16 cellular contexts compared by ENCODE assay signal in genomic region chr2:217900780-217901360, GRCh38.
DNase-seq lines count a peak whose midpoint lies in the region; ATAC-seq and TF ChIP-seq lines count a peak whose summit lies in the region.
"Had no signal": no experiment of that assay in that cellular context is flagged by ENCODE, and none has a peak within 500 bp of the region (broad histone marks: within the 10 kb centered on the region; RNA-seq: fewer than 3 reads in every experiment).

No MANE protein-coding gene starts in this region.

- no peak overlapping the region for H3K18ac ChIP-seq in neuronal stem cell (ENCODE audit: low read length)

- H3K9me3 ChIP-seq in Peyer's patch, result no peaks in the 10 kb centered on the region
- no peaks in the 10 kb centered on the region for H3K9me3 ChIP-seq in esophagus squamous epithelium
- no peaks in the 10 kb centered on the region for H3K9me3 ChIP-seq in neuronal stem cell (replicated peaks in 1 of 2; ENCODE audit: control insufficient read depth in 2 of 2, insufficient read depth in 1 of 2, low read depth in 1 of 2, low read length in 2 of 2)
- H3K9me3 ChIP-seq in testis, result no peaks in the 10 kb centered on the region
- H3K9me3 ChIP-seq in SJCRH30 (replicated peaks), result no peaks in the 10 kb centered on the region

- no peak overlapping the region for H3K27ac Mint-ChIP-seq in stimulated activated naive B cell treated with anti-CD40 and anti-IgM and Interleukin-4, amounts not matched to agents 10 μg/mL and 1 μg/mL and 100 μg/mL, for 72 hours
- H3K27ac Mint-ChIP-seq: B cell had no signal

- TF ChIP-seq POLR2A in Peyer's patch (IDR thresholded peaks at IDR 0.05), result no peak
- TF ChIP-seq POLR2A in esophagus squamous epithelium (IDR thresholded peaks at IDR 0.05), result no peak
- TF ChIP-seq POLR2A in testis (IDR thresholded peaks at IDR 0.05), result no peak

- no peaks in the 10 kb centered on the region for H3K9me3 Mint-ChIP-seq in stimulated activated naive B cell treated with anti-CD40 and anti-IgM and Interleukin-4, amounts not matched to agents 10 μg/mL and 1 μg/mL and 100 μg/mL, for 72 hours

- no peak overlapping the region for H2BK12ac ChIP-seq in neuronal stem cell (ENCODE audit: low read length)

- H2BK120ac ChIP-seq in neuronal stem cell (ENCODE audit: low read depth, low read length), result no peak overlapping the region

- H3K4me3 Mint-ChIP-seq in stimulated activated naive B cell treated with anti-CD40 and anti-IgM and Interleukin-4, amounts not matched to agents 10 μg/mL and 1 μg/mL and 100 μg/mL, for 72 hours, result no peak overlapping the region
- H3K4me3 Mint-ChIP-seq: B cell had no signal

- H3K4me3 ChIP-seq in Peyer's patch (no peak overlapping the region), esophagus squamous epithelium (no peak overlapping the region), neuronal stem cell (ENCODE audit: low read length in 2 of 2) (no peak overlapping the region), testis (no peak overlapping the region), SJCRH30 (no peak overlapping the region)

- H4K91ac ChIP-seq in neuronal stem cell (ENCODE audit: low read depth, low read length, poor library complexity), result no peak overlapping the region

- no peak for TF ChIP-seq CTCF in Peyer's patch (IDR thresholded peaks at IDR 0.05)
- TF ChIP-seq CTCF in esophagus squamous epithelium (IDR thresholded peaks at IDR 0.05), result no peak
- TF ChIP-seq CTCF in testis (IDR thresholded peaks at IDR 0.05), result no peak

- no peak overlapping the region for H2AK5ac ChIP-seq in neuronal stem cell (ENCODE audit: low read depth, low read length)

- H4K8ac ChIP-seq in neuronal stem cell (ENCODE audit: low read depth, low read length), result no peak overlapping the region

- peak overlapping the region; percentile 38 for H3K14ac ChIP-seq in neuronal stem cell (ENCODE audit: low read length)

- H2BK15ac ChIP-seq in neuronal stem cell (ENCODE audit: low read length), result peak overlapping the region; percentile 54

- WGBS in esophagus squamous epithelium, 2 donors, result 85 to 90% methylated on average over 7 of the region's 7 CpGs
- no CpG with 5 or more reads among the region's 7 CpGs for WGBS in neuronal stem cell (ENCODE audit: extremely low coverage in 2 of 2, insufficient read length in 2 of 2, insufficient replicate concordance in 1 of 2), 2 donors
- 83 to 90% methylated on average over 7 of the region's 7 CpGs for WGBS in testis, 2 donors

- no peak overlapping the region for H3K4ac ChIP-seq in neuronal stem cell (ENCODE audit: low read length)

- H3K4me1 ChIP-seq in Peyer's patch (peaks cover 0 to 67% (median 2%) of the 10 kb centered on the region in 4 donors), esophagus squamous epithelium (peaks cover 79 to 100% (median 82%) of the 10 kb centered on the region in 3 donors), neuronal stem cell (ENCODE audit: control insufficient read depth in 2 of 2, insufficient read depth in 1 of 2, low read depth in 1 of 2, low read length in 2 of 2) (peaks cover 0 to 4% of the 10 kb centered on the region in 2 donors), testis (peaks cover 81% of the 10 kb centered on the region), SJCRH30 (peaks cover 8% of the 10 kb centered on the region)

- H3K4me2 ChIP-seq in neuronal stem cell (ENCODE audit: insufficient read depth, low read length, poor library complexity, severe bottlenecking), result no peak overlapping the region

- H2AFZ ChIP-seq in neuronal stem cell (ENCODE audit: low read length), result no peak overlapping the region

- peak overlapping the region in 3 of 4 donors; percentile 7 to 92 (median 86) for H3K27ac ChIP-seq in Peyer's patch
- H3K27ac ChIP-seq in esophagus squamous epithelium, result peak overlapping the region; percentile 63 to 95 (median 92)
- H3K27ac ChIP-seq in neuronal stem cell (replicated peaks; ENCODE audit: low read length), result no peak overlapping the region
- peak overlapping the region; percentile 19 to 88 for H3K27ac ChIP-seq in testis
- no peak overlapping the region for H3K27ac ChIP-seq in SJCRH30
- H3K27ac ChIP-seq: WERI-Rb-1 had no signal

- peak overlapping the region; percentile 65 for H3K9ac ChIP-seq in neuronal stem cell (ENCODE audit: low read depth, low read length, poor library complexity)

- no peak overlapping the region for H3K23ac ChIP-seq in neuronal stem cell (ENCODE audit: low read depth, low read length, poor library complexity)

- no peaks in the 10 kb centered on the region for H3K36me3 Mint-ChIP-seq in stimulated activated naive B cell treated with anti-CD40 and anti-IgM and Interleukin-4, amounts not matched to agents 10 μg/mL and 1 μg/mL and 100 μg/mL, for 72 hours

- H3K4me1 Mint-ChIP-seq in stimulated activated naive B cell treated with anti-CD40 and anti-IgM and Interleukin-4, amounts not matched to agents 10 μg/mL and 1 μg/mL and 100 μg/mL, for 72 hours, result peaks cover 8 to 23% of the 10 kb centered on the region in 2 donors

- DNase-seq in Peyer's patch (no peak), esophagus squamous epithelium (lab: John Stamatoyannopoulos, UW) (no peak), neuronal stem cell (ENCODE audit: low spot score) (no peak), testis (no peak), SJCRH30 (no peak)
- no peak for DNase-seq in stimulated activated naive B cell treated with anti-CD40 and anti-IgM and Interleukin-4, amounts not matched to agents 10 μg/mL and 1 μg/mL and 100 μg/mL, for 72 hours
- DNase-seq: activated effector memory CD4-positive, alpha-beta T cell treated with anti-CD3 and anti-CD28 coated beads, Interleukin-2, amount 50 U/mL, for 16 hours; mesenchymal stem cell; NCI-H1694 treated with DMSO at 0.1 percent for 48 hours; NCI-H748 treated with DMSO at 0.1 percent for 48 hours; occipital lobe; trophoblast cell; WERI-Rb-1 had no signal

- intact Hi-C loops in esophagus squamous epithelium (cut with DNase I), result no loop called here
- intact Hi-C loops in testis (cut with DNase I; ENCODE audit: low total_unique reads), result loop anchor here (10.0 kb wide), 1 partner anchor 84 kb away; no protein-coding TSS in a partner anchor

- no peaks in the 10 kb centered on the region for H3K27me3 ChIP-seq in Peyer's patch
- no peaks in the 10 kb centered on the region for H3K27me3 ChIP-seq in esophagus squamous epithelium
- H3K27me3 ChIP-seq in neuronal stem cell (ENCODE audit: control insufficient read depth in 3 of 3, insufficient read depth in 3 of 3, low read depth in 1 of 3, low read length in 3 of 3), result no peaks in the 10 kb centered on the region
- H3K27me3 ChIP-seq in testis, result no peaks in the 10 kb centered on the region
- no peaks in the 10 kb centered on the region for H3K27me3 ChIP-seq in SJCRH30

- ATAC-seq in HG03520 (IDR thresholded peaks at IDR 0.05; ENCODE audit: unreplicated experiment) (no peak), HG03432 (IDR thresholded peaks at IDR 0.05; ENCODE audit: unreplicated experiment) (no peak)
- ATAC-seq in stimulated activated naive B cell treated with anti-CD40 and anti-IgM and Interleukin-4, amounts not matched to agents 10 μg/mL and 1 μg/mL and 100 μg/mL, for 72 hours (replicated peaks), result no peak

- no peaks in the 10 kb centered on the region for H3K79me1 ChIP-seq in neuronal stem cell (ENCODE audit: low read depth, low read length)

- H3K36me3 ChIP-seq in Peyer's patch (peaks cover 0 to 20% (median 0%) of the 10 kb centered on the region in 3 donors), esophagus squamous epithelium (peaks cover 8 to 53% (median 9%) of the 10 kb centered on the region in 3 donors), neuronal stem cell (replicated peaks in 1 of 2; ENCODE audit: control insufficient read depth in 2 of 2, insufficient read depth in 2 of 2, low read length in 2 of 2) (no peaks in the 10 kb centered on the region), testis (ENCODE audit: low read depth, missing control alignments) (no peaks in the 10 kb centered on the region), SJCRH30 (no peaks in the 10 kb centered on the region)
- H3K36me3 ChIP-seq: WERI-Rb-1 had no signal

- H2BK5ac ChIP-seq in neuronal stem cell (ENCODE audit: low read length), result no peak overlapping the region

- H3K27me3 Mint-ChIP-seq in stimulated activated naive B cell treated with anti-CD40 and anti-IgM and Interleukin-4, amounts not matched to agents 10 μg/mL and 1 μg/mL and 100 μg/mL, for 72 hours, result peaks cover 11 to 35% of the 10 kb centered on the region in 2 donors

Comparison
In these comparisons a context has a peak if more than half of its experiments do, and no peak if none do; other contexts are left out.
1. H3K27ac ChIP-seq: peak in Peyer's patch (3 of 4), esophagus squamous epithelium (4 of 4) and testis (2 of 2); none in neuronal stem cell (single experiment) and SJCRH30 (single experiment).